16 cellular contexts compared by ENCODE assay signal in genomic region chr3:7447197-7447769, GRCh38.
DNase-seq lines count a peak whose midpoint lies in the region; ATAC-seq and TF ChIP-seq lines count a peak whose summit lies in the region.
"Had no signal": no experiment of that assay in that cellular context is flagged by ENCODE, and none has a peak within 500 bp of the region (broad histone marks: within the 10 kb centered on the region; RNA-seq: fewer than 3 reads in every experiment).

No MANE protein-coding gene starts in this region.

- no peaks in the 10 kb centered on the region for H3K27me3 Mint-ChIP-seq in Calu3 (ENCODE audit: unreplicated experiment)
- peaks cover 28% of the 10 kb centered on the region for H3K27me3 Mint-ChIP-seq in chondrocyte (ENCODE audit: low read depth)
- H3K27me3 Mint-ChIP-seq: activated naive CD8-positive, alpha-beta T cell treated with anti-CD3 and anti-CD28 coated beads for 36 hours; B cell had no signal

- H3K4me1 Mint-ChIP-seq in Calu3 (ENCODE audit: low read depth, unreplicated experiment) (no peaks in the 10 kb centered on the region), chondrocyte (ENCODE audit: low read depth) (peaks cover 3% of the 10 kb centered on the region)
- H3K4me1 Mint-ChIP-seq: activated naive CD8-positive, alpha-beta T cell treated with anti-CD3 and anti-CD28 coated beads for 36 hours; B cell had no signal

- TF ChIP-seq CTCF in GM20000 (IDR thresholded peaks at IDR 0.05; ENCODE audit: extremely low read depth, missing control alignments) (no peak), Calu3 (IDR thresholded peaks at IDR 0.05; ENCODE audit: unreplicated experiment) (no peak), chondrocyte (IDR thresholded peaks at IDR 0.05) (no peak)

- BruUV-seq in Calu3 (replicated peaks; lab: Mats Ljungman, UMichigan), result no TSS peak

- H3K9me3 Mint-ChIP-seq in Calu3 (ENCODE audit: low read depth, unreplicated experiment) (peaks cover 10% of the 10 kb centered on the region), chondrocyte (ENCODE audit: low read depth) (peaks cover 6% of the 10 kb centered on the region)
- H3K9me3 Mint-ChIP-seq: activated naive CD8-positive, alpha-beta T cell treated with anti-CD3 and anti-CD28 coated beads for 36 hours had no signal

- H3K27ac Mint-ChIP-seq in Calu3 (ENCODE audit: unreplicated experiment), result no peak overlapping the region
- no peak overlapping the region for H3K27ac Mint-ChIP-seq in chondrocyte (ENCODE audit: unreplicated experiment)
- H3K27ac Mint-ChIP-seq: activated naive CD8-positive, alpha-beta T cell treated with anti-CD3 and anti-CD28 coated beads for 36 hours; B cell had no signal

- intact Hi-C loops in Calu3 (cut with micrococcal nuclease; ENCODE audit: unreplicated experiment), result no loop called here

- H3K4me3 Mint-ChIP-seq in Calu3 (ENCODE audit: low read depth, unreplicated experiment) (no peak overlapping the region), chondrocyte (ENCODE audit: unreplicated experiment) (no peak overlapping the region)
- H3K4me3 Mint-ChIP-seq: activated naive CD8-positive, alpha-beta T cell treated with anti-CD3 and anti-CD28 coated beads for 36 hours; B cell had no signal

- DNase-seq in GM20000 (ENCODE audit: low spot score) (peak; percentile 37), substantia nigra (lab: John Stamatoyannopoulos, UW) (no peak), COLO668 (lab: John Stamatoyannopoulos, UW; ENCODE audit: unreplicated experiment) (no peak), Calu3 (no peak), chondrocyte (ENCODE audit: low spot score) (no peak)
- DNase-seq: activated naive CD8-positive, alpha-beta T cell treated with anti-CD3 and anti-CD28 coated beads for 36 hours; dermis blood vessel endothelial cell; foreskin melanocyte; MM.1S; NCI-H748 treated with DMSO at 0.1 percent for 48 hours; nucleus accumbens; stimulated activated CD4-positive, alpha-beta T cell treated with anti-CD3 and anti-CD28 coated beads, Interleukin-2, amount 100 ng/mL, for 24 hours had no signal

- H3K36me3 Mint-ChIP-seq in Calu3 (ENCODE audit: insufficient read depth, unreplicated experiment) (no peaks in the 10 kb centered on the region), chondrocyte (ENCODE audit: low read depth) (no peaks in the 10 kb centered on the region)
- H3K36me3 Mint-ChIP-seq: activated naive CD8-positive, alpha-beta T cell treated with anti-CD3 and anti-CD28 coated beads for 36 hours had no signal

- H3K27ac ChIP-seq in substantia nigra (ENCODE audit: low read depth, low read length, poor library complexity, severe bottlenecking), result no peak overlapping the region

- CTCF ChIA-PET in Calu3 (lab: Charles Lee), result no interaction called here

- peak; percentile 100 for ATAC-seq in GM18511 (IDR thresholded peaks at IDR 0.05; ENCODE audit: unreplicated experiment)
- peak; percentile 94 for ATAC-seq in HG02943 (IDR thresholded peaks at IDR 0.05; ENCODE audit: low read depth, unreplicated experiment)
- ATAC-seq in HG03565 (IDR thresholded peaks at IDR 0.05; ENCODE audit: unreplicated experiment), result peak; percentile 100
